ENCODE assay signal across 7 cellular contexts in genomic region chrX:130108647-130109428, GRCh38. TPM values are rescaled to one million over a fixed set of nuclear protein-coding genes. Genes with fewer than 3 reads are reported as not detected.
DNase-seq lines count a peak whose midpoint lies in the region; ATAC-seq, FAIRE-seq and TF ChIP-seq lines count a peak whose summit lies in the region.

No MANE protein-coding gene starts in this region.

- H3K27me3 Mint-ChIP-seq in T-cell, result peaks cover 0 to 3% of the 10 kb centered on the region in 2 donors
- H3K27me3 Mint-ChIP-seq in endodermal cell (ENCODE audit: insufficient read depth), result peaks cover 67% of the 10 kb centered on the region

- no peak overlapping the region for H3K27ac ChIP-seq in endodermal cell (ENCODE audit: low read depth, low read length)

- H3K27ac Mint-ChIP-seq in T-cell, result peak overlapping the region; percentile 86
- no peak overlapping the region for H3K27ac Mint-ChIP-seq in endodermal cell

- peak; percentile 8 for TF ChIP-seq CTCF in endodermal cell (conservative IDR thresholded peaks at IDR 0.05)
- TF ChIP-seq CTCF in omental fat pad (IDR thresholded peaks at IDR 0.05), result no peak
- TF ChIP-seq CTCF in D721Med (IDR thresholded peaks at IDR 0.05; ENCODE audit: insufficient read depth, missing control alignments), result no peak

- no peak overlapping the region for H3K4me3 ChIP-seq in endodermal cell (ENCODE audit: low read length)

- H3K36me3 Mint-ChIP-seq in T-cell, result peaks cover 7% of the 10 kb centered on the region
- H3K36me3 Mint-ChIP-seq in endodermal cell (ENCODE audit: low read depth), result no peaks in the 10 kb centered on the region

- 59% methylated on average over 7 of the region's 9 CpGs; no CpG with 5 or more reads in 1 of the 2 experiments for WGBS in endodermal cell (ENCODE audit: insufficient coverage in 1 of 2, insufficient read length in 1 of 2), 2 experiments

- no peak overlapping the region for H3K9ac ChIP-seq in endodermal cell (ENCODE audit: extremely low read depth, low read length, poor library complexity, severe bottlenecking)

- POLR2A ChIA-PET in T-cell (lab: Charles Lee), result no interaction called here

- peaks cover 24 to 52% (median 34%) of the 10 kb centered on the region in 3 donors for H3K4me1 Mint-ChIP-seq in T-cell
- peaks cover 7% of the 10 kb centered on the region for H3K4me1 Mint-ChIP-seq in endodermal cell

- no peaks in the 10 kb centered on the region for H3K36me3 ChIP-seq in endodermal cell (ENCODE audit: control insufficient read depth, insufficient read depth, low read length)

- FAIRE-seq in D721Med (lab: Jason Lieb, UNC), result no peak

- H3K4me1 ChIP-seq in endodermal cell (ENCODE audit: control insufficient read depth, insufficient read depth, low read length), result no peaks in the 10 kb centered on the region

- H3K9me3 Mint-ChIP-seq in T-cell (no peaks in the 10 kb centered on the region), endodermal cell (peaks cover 44% of the 10 kb centered on the region)

- peaks cover 30% of the 10 kb centered on the region for H3K27me3 ChIP-seq in endodermal cell (ENCODE audit: control insufficient read depth, insufficient read depth, low read length, poor library complexity, severe bottlenecking)

- H3K4me3 Mint-ChIP-seq in T-cell (peak overlapping the region; percentile 86 to 90 (median 89)), endodermal cell (peak overlapping the region; percentile 51)

- CTCF ChIA-PET in T-cell (lab: Charles Lee), result interaction anchor here (0.6 to 1.5 kb wide), 6 partner anchors 9 to 78 kb away, joined by 3 to 4 read pairs (median 3); no protein-coding TSS in a partner anchor

- H3K9me3 ChIP-seq in endodermal cell (ENCODE audit: control insufficient read depth, low read length), result no peaks in the 10 kb centered on the region

- DNase-seq in GM03348 (ENCODE audit: low spot score), result peak; percentile 65
- peak in 8 of 34 experiments; percentile 6 to 45 (median 28) for DNase-seq in T-cell
- DNase-seq in endodermal cell, result peak; percentile 63
- DNase-seq in omental fat pad (ENCODE audit: low spot score), result no peak
- no peak for DNase-seq in D721Med (ENCODE audit: insufficient read length, low spot score)

- ATAC-seq in GM19468 (IDR thresholded peaks at IDR 0.05; ENCODE audit: extremely low read depth, unreplicated experiment) (peak; percentile 36), HG03520 (IDR thresholded peaks at IDR 0.05; ENCODE audit: unreplicated experiment) (peak; percentile 59), T-cell (replicated peaks in 1 of 4) (peak in 3 of 4 experiments; percentile 31 to 40 (median 34)), omental fat pad (ENCODE audit: low FRiP score) (peak; percentile 58)

RNA-seq across cellular contexts. Expression of gene ELF4, which starts 1.5 kb away (rescaled TPM):
- total RNA-seq in T-cell (10 to 100 TPM; 30.0 to 35.6 (median 30.6) TPM), endodermal cell (1 to 10 TPM; 2.8 to 3.8 TPM), omental fat pad (10 to 100 TPM; 10.8 to 30.5 (median 15.0) TPM)
- polyA plus RNA-seq in endodermal cell (2013, experiment 1 of 2), result 1.9 TPM
- polyA plus RNA-seq in endodermal cell (2013, experiment 2 of 2), result 1.9 TPM

RNA-seq across cellular contexts. Expression of gene AIFM1, which starts 56.8 kb away (rescaled TPM):
- total RNA-seq in T-cell (10 to 100 TPM; 11.2 to 25.0 (median 23.6) TPM), endodermal cell (10 to 100 TPM; 53.7 to 58.7 TPM), omental fat pad (10 to 100 TPM; 14.7 to 21.2 (median 16.9) TPM)
- polyA plus RNA-seq in endodermal cell (2013, experiment 1 of 2), result 27.9 TPM
- 30.2 TPM for polyA plus RNA-seq in endodermal cell (2013, experiment 2 of 2)

Comparison
In these comparisons a context has a peak if more than half of its experiments do, and no peak if none do; other contexts are left out.
1. DNase-seq: peak in GM03348 (single experiment) and endodermal cell (single experiment); none in omental fat pad (single experiment) and D721Med (single experiment).
2. Peak in every context shown above with its lines, with median percentiles within 50 percentile points of each other: ATAC-seq.